In genomic region chr5:100676807-100677631, GRCh38 we compare ENCODE assay signal across 14 cellular contexts.
DNase-seq lines count a peak whose midpoint lies in the region; ATAC-seq and TF ChIP-seq lines count a peak whose summit lies in the region.
"Had no signal": no experiment of that assay in that cellular context is flagged by ENCODE, and none has a peak within 500 bp of the region (broad histone marks: within the 10 kb centered on the region; RNA-seq: fewer than 3 reads in every experiment).

No MANE protein-coding gene starts in this region.

- no peaks in the 10 kb centered on the region for H3K4me1 ChIP-seq in ovary (ENCODE audit: insufficient read depth)
- H3K4me1 ChIP-seq: heart left ventricle, SJSA1 had no signal

- no peak for DNase-seq in natural killer cell
- DNase-seq in natural killer cell treated with Interleukin-12 subunit alpha and Interleukin-12 subunit beta and Interleukin-15 and Interleukin-18, amount 100 ng/mL, for 72 hours (ENCODE audit: low spot score), result no peak
- peak; percentile 16 to 76 for DNase-seq in NCI-H446 (lab: John Stamatoyannopoulos, UW)
- peak; percentile 2 for DNase-seq in epithelial cell of esophagus (ENCODE audit: low read depth)
- DNase-seq in ovary, result no peak
- no peak for DNase-seq in activated CD4-positive, alpha-beta T cell treated with anti-CD3 and anti-CD28 coated beads, Interleukin-2, amount 50 U/mL, for 48 hours
- no peak for DNase-seq in activated naive CD4-positive, alpha-beta T cell treated with anti-CD3 and anti-CD28 coated beads, Interleukin-2, amount 50 U/mL, for 72 hours (ENCODE audit: low spot score in 2 of 2)
- DNase-seq: ACHN; activated CD8-positive, alpha-beta memory T cell treated with anti-CD3 and anti-CD28 coated beads, Interleukin-2, amount 50 U/mL, for 48 hours; heart left ventricle had no signal

- TF ChIP-seq EP300 in ovary (IDR thresholded peaks at IDR 0.05), result no peak

- TF ChIP-seq CTCF in natural killer cell (IDR thresholded peaks at IDR 0.05) (no peak), epithelial cell of esophagus (IDR thresholded peaks at IDR 0.05; ENCODE audit: insufficient read depth, low read depth, low read length, missing control alignments) (no peak), ovary (IDR thresholded peaks at IDR 0.05) (no peak)

- peaks cover under 1 to 5% of the 10 kb centered on the region in 2 donors for H3K9me3 Mint-ChIP-seq in natural killer cell
- H3K9me3 Mint-ChIP-seq in natural killer cell treated with Interleukin-12 subunit alpha and Interleukin-12 subunit beta and Interleukin-15 and Interleukin-18, amount 100 ng/mL, for 72 hours, result peaks cover 7% of the 10 kb centered on the region
- H3K9me3 Mint-ChIP-seq in activated naive CD4-positive, alpha-beta T cell treated with anti-CD3 and anti-CD28 coated beads, Interleukin-2, amount 50 U/mL, for 72 hours, result peaks cover 5 to 8% of the 10 kb centered on the region in 2 donors

- WGBS in ovary, 3 donors, result 35 to 39% (median 39%) methylated on average over 5 of the region's 5 CpGs

- peak overlapping the region in 1 of 2 donors; percentile 41 for H3K27ac Mint-ChIP-seq in natural killer cell
- no peak overlapping the region for H3K27ac Mint-ChIP-seq in natural killer cell treated with Interleukin-12 subunit alpha and Interleukin-12 subunit beta and Interleukin-15 and Interleukin-18, amount 100 ng/mL, for 72 hours
- no peak overlapping the region for H3K27ac Mint-ChIP-seq in activated naive CD4-positive, alpha-beta T cell treated with anti-CD3 and anti-CD28 coated beads, Interleukin-2, amount 50 U/mL, for 72 hours
- H3K27ac Mint-ChIP-seq: WTC11 had no signal

- H3K4me3 ChIP-seq in epithelial cell of esophagus (ENCODE audit: low read length) (no peak overlapping the region), ovary (no peak overlapping the region)
- H3K4me3 ChIP-seq: heart left ventricle, SJSA1 had no signal

- H3K4me3 Mint-ChIP-seq in natural killer cell, result no peak overlapping the region
- no peak overlapping the region for H3K4me3 Mint-ChIP-seq in natural killer cell treated with Interleukin-12 subunit alpha and Interleukin-12 subunit beta and Interleukin-15 and Interleukin-18, amount 100 ng/mL, for 72 hours
- H3K4me3 Mint-ChIP-seq: WTC11 had no signal

- H3K36me3 Mint-ChIP-seq in natural killer cell, result peaks cover 20% of the 10 kb centered on the region
- peaks cover 3% of the 10 kb centered on the region for H3K36me3 Mint-ChIP-seq in natural killer cell treated with Interleukin-12 subunit alpha and Interleukin-12 subunit beta and Interleukin-15 and Interleukin-18, amount 100 ng/mL, for 72 hours
- peaks cover under 1 to 5% of the 10 kb centered on the region in 2 donors for H3K36me3 Mint-ChIP-seq in activated naive CD4-positive, alpha-beta T cell treated with anti-CD3 and anti-CD28 coated beads, Interleukin-2, amount 50 U/mL, for 72 hours
- H3K36me3 Mint-ChIP-seq: WTC11 had no signal

- intact Hi-C loops in natural killer cell (cut with micrococcal nuclease) (no loop called here), ovary (cut with DNase I) (no loop called here)

- H3K4me1 Mint-ChIP-seq in natural killer cell, result peaks cover 10 to 13% of the 10 kb centered on the region in 2 donors
- peaks cover 6 to 10% of the 10 kb centered on the region in 2 donors for H3K4me1 Mint-ChIP-seq in natural killer cell treated with Interleukin-12 subunit alpha and Interleukin-12 subunit beta and Interleukin-15 and Interleukin-18, amount 100 ng/mL, for 72 hours (ENCODE audit: low read depth in 2 of 2)
- H3K4me1 Mint-ChIP-seq: WTC11 had no signal

- TF ChIP-seq POLR2A in ovary (IDR thresholded peaks at IDR 0.05), result no peak

- no peaks in the 10 kb centered on the region for H3K27me3 Mint-ChIP-seq in natural killer cell (ENCODE audit: low read depth in 2 of 2)
- peaks cover 0 to 3% of the 10 kb centered on the region in 2 donors for H3K27me3 Mint-ChIP-seq in natural killer cell treated with Interleukin-12 subunit alpha and Interleukin-12 subunit beta and Interleukin-15 and Interleukin-18, amount 100 ng/mL, for 72 hours

- H3K27me3 ChIP-seq in ovary, result no peaks in the 10 kb centered on the region
- H3K27me3 ChIP-seq: heart left ventricle, neutrophil, SJSA1 had no signal

- H3K27ac ChIP-seq in ovary, result no peak overlapping the region
- H3K27ac ChIP-seq: heart left ventricle, neutrophil, SJSA1 had no signal

- peak in 2 of 3 donors; percentile 36 to 58 for ATAC-seq in natural killer cell
- no peak for ATAC-seq in natural killer cell treated with Interleukin-12 subunit alpha and Interleukin-12 subunit beta and Interleukin-15 and Interleukin-18, amount 100 ng/mL, for 72 hours
- ATAC-seq in activated naive CD4-positive, alpha-beta T cell treated with anti-CD3 and anti-CD28 coated beads, Interleukin-2, amount 50 U/mL, for 72 hours, result no peak
- no peak for ATAC-seq in GM19397 (IDR thresholded peaks at IDR 0.05; ENCODE audit: unreplicated experiment)
- ATAC-seq: heart left ventricle, WTC11 had no signal

- H3K9me3 ChIP-seq in ovary, result no peaks in the 10 kb centered on the region
- H3K9me3 ChIP-seq: neutrophil, SJSA1 had no signal

- H3K36me3 ChIP-seq in ovary, result no peaks in the 10 kb centered on the region
- H3K36me3 ChIP-seq: heart left ventricle, neutrophil, SJSA1 had no signal

Comparison
In these comparisons a context has a peak if more than half of its experiments do, and no peak if none do; other contexts are left out.
1. ATAC-seq: peak in natural killer cell (2 of 3); none in natural killer cell treated with Interleukin-12 subunit alpha and Interleukin-12 subunit beta and Interleukin-15 and Interleukin-18, amount 100 ng/mL, for 72 hours (0 of 2), activated naive CD4-positive, alpha-beta T cell treated with anti-CD3 and anti-CD28 coated beads, Interleukin-2, amount 50 U/mL, for 72 hours (0 of 2) and GM19397 (single experiment).
2. DNase-seq: peak in NCI-H446 (2 of 2) and epithelial cell of esophagus (single experiment); none in natural killer cell (single experiment), natural killer cell treated with Interleukin-12 subunit alpha and Interleukin-12 subunit beta and Interleukin-15 and Interleukin-18, amount 100 ng/mL, for 72 hours (single experiment), ovary (0 of 5), activated CD4-positive, alpha-beta T cell treated with anti-CD3 and anti-CD28 coated beads, Interleukin-2, amount 50 U/mL, for 48 hours (0 of 2) and activated naive CD4-positive, alpha-beta T cell treated with anti-CD3 and anti-CD28 coated beads, Interleukin-2, amount 50 U/mL, for 72 hours (0 of 2).